15 cellular contexts compared by ENCODE assay signal in the genomic region with DNA sequence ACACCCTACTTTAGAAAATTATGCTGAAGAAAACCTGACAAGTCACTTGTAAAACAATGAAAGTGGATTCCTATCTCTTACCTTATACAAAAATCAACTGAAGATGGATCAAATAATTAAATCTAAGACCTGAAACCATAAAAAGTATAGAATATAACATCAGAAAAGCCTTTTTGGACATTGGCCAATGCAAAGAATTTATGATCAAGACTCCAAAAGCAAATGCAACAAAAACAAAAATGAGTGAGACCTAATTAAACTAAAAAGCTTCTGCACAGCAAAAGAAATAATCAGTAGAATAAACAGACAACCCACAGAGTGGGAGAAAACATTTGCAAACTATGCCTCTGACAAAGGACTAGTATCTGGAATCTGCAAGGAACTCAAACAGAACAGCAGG.
DNase-seq lines count a peak whose midpoint lies in the region; ATAC-seq and TF ChIP-seq lines count a peak whose summit lies in the region.
"Had no signal": no experiment of that assay in that cellular context is flagged by ENCODE, and none has a peak within 500 bp of the region (broad histone marks: within the 10 kb centered on the region; RNA-seq: fewer than 3 reads in every experiment).

No MANE protein-coding gene starts in this region.

- no peaks in the 10 kb centered on the region for H3K79me2 ChIP-seq in smooth muscle cell (ENCODE audit: low read depth)

- H3K4me2 ChIP-seq in smooth muscle cell, result no peak overlapping the region
- H3K4me2 ChIP-seq: GM23338 had no signal

- CTCF ChIA-PET in HEK293T (lab: Yijun Ruan, JAX), result no interaction called here

- no peaks in the 10 kb centered on the region for H3F3A ChIP-seq in smooth muscle cell (ENCODE audit: low read depth)

- no peaks in the 10 kb centered on the region for H3K4me1 ChIP-seq in smooth muscle cell (ENCODE audit: low read depth)

- no peak overlapping the region for H3K27ac ChIP-seq in smooth muscle cell (ENCODE audit: low read depth)
- H3K27ac ChIP-seq: HL-60 had no signal

- peak overlapping the region; percentile 82 for H2AFZ ChIP-seq in smooth muscle cell (ENCODE audit: low read depth)
- H2AFZ ChIP-seq: GM23338 had no signal

- H4K20me1 ChIP-seq in smooth muscle cell (ENCODE audit: low read depth), result no peaks in the 10 kb centered on the region

- H3K9ac ChIP-seq in smooth muscle cell (ENCODE audit: low read depth), result no peak overlapping the region

- H3K27me3 ChIP-seq in smooth muscle cell (ENCODE audit: low read depth), result no peaks in the 10 kb centered on the region

- POLR2A ChIA-PET in HEK293T (lab: Yijun Ruan, JAX), result no interaction called here

- DNase-seq in HEK293T (ENCODE audit: extremely low spot score) (no peak), NCI-H446 treated with DMSO at 0.1 percent for 48 hours (lab: John Stamatoyannopoulos, UW) (peak; percentile 10), left kidney (ENCODE audit: low read depth, low spot score) (peak; percentile 19), smooth muscle cell (lab: John Stamatoyannopoulos, UW; ENCODE audit: unreplicated experiment) (no peak), GM19238 (ENCODE audit: insufficient read length, low spot score) (no peak)
- DNase-seq: C1 segment of cervical spinal cord; CD4-positive, alpha-beta T cell; DMS79; EL; H9; HFFc6 had no signal

- no peaks in the 10 kb centered on the region for H3K9me3 ChIP-seq in smooth muscle cell (replicated peaks; ENCODE audit: low read depth)

- H3K4me3 ChIP-seq in smooth muscle cell, result no peak overlapping the region
- H3K4me3 ChIP-seq: GM23338 had no signal

- ATAC-seq in GM21576 (IDR thresholded peaks at IDR 0.05; ENCODE audit: unreplicated experiment) (no peak), HG03196 (IDR thresholded peaks at IDR 0.05; ENCODE audit: unreplicated experiment) (no peak)
- ATAC-seq: GM23338 had no signal

- H3K36me3 ChIP-seq in smooth muscle cell (ENCODE audit: low read depth), result no peaks in the 10 kb centered on the region

- no peak for TF ChIP-seq CTCF in smooth muscle cell (IDR thresholded peaks at IDR 0.05; ENCODE audit: borderline replicate concordance, insufficient read depth, poor library complexity, severe bottlenecking)

TF ChIP-seq in HEK293T, 16 proteins besides CTCF, POLR2A, EP300 and RAD21:
- no peak for TF ChIP-seq FOXM1 (IDR thresholded peaks at IDR 0.05; ENCODE audit: borderline replicate concordance)
- peak; percentile 47; the same call in 1 of the 2 replicates for TF ChIP-seq CTBP1 (IDR thresholded peaks at IDR 0.05; ENCODE audit: borderline replicate concordance)
- TF ChIP-seq, protein P1, sequence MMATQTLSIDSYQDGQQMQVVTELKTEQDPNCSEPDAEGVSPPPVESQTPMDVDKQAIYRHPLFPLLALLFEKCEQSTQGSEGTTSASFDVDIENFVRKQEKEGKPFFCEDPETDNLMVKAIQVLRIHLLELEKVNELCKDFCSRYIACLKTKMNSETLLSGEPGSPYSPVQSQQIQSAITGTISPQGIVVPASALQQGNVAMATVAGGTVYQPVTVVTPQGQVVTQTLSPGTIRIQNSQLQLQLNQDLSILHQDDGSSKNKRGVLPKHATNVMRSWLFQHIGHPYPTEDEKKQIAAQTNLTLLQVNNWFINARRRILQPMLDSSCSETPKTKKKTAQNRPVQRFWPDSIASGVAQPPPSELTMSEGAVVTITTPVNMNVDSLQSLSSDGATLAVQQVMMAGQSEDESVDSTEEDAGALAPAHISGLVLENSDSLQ (IDR thresholded peaks at IDR 0.05), result peak; percentile 41; the same call in 1 of the 2 replicates

Comparison
In these comparisons a context has a peak if more than half of its experiments do, and no peak if none do; other contexts are left out.
1. DNase-seq: peak in NCI-H446 treated with DMSO at 0.1 percent for 48 hours (single experiment) and left kidney (single experiment); none in HEK293T (single experiment), smooth muscle cell (single experiment) and GM19238 (single experiment).